In genomic region chr9:3299872-3300271, GRCh38 we compare ENCODE assay signal across 1 cellular context.
TF ChIP-seq lines count a peak whose summit lies in the region.

No MANE protein-coding gene starts in this region.

TF ChIP-seq in GM23338, 12 proteins besides CTCF, POLR2A, EP300 and RAD21 (continued from another document):
- TF ChIP-seq REST (IDR thresholded peaks at IDR 0.05; ENCODE audit: unreplicated experiment) (no peak), EZH2 (IDR thresholded peaks at IDR 0.05; ENCODE audit: low read depth, unreplicated experiment) (no peak), EZH2phosphoT487 (IDR thresholded peaks at IDR 0.05; ENCODE audit: unreplicated experiment) (no peak), NANOG (IDR thresholded peaks at IDR 0.05; ENCODE audit: borderline replicate concordance) (no peak), ZNF331 (CRISPR knock-in tag; IDR thresholded peaks at IDR 0.05; ENCODE audit: low read depth) (no peak)
